ENCODE assay signal across 16 cellular contexts in genomic region chr2:19102696-19103403, GRCh38.
DNase-seq lines count a peak whose midpoint lies in the region; ATAC-seq and TF ChIP-seq lines count a peak whose summit lies in the region.
"Had no signal": no experiment of that assay in that cellular context is flagged by ENCODE, and none has a peak within 500 bp of the region (broad histone marks: within the 10 kb centered on the region; RNA-seq: fewer than 3 reads in every experiment).

No MANE protein-coding gene starts in this region.

- no peak overlapping the region for H2BK15ac ChIP-seq in mesenchymal stem cell (ENCODE audit: low read depth, poor library complexity, severe bottlenecking)

- H3K36me3 ChIP-seq in breast epithelium (no peaks in the 10 kb centered on the region), mesenchymal stem cell (ENCODE audit: control insufficient read depth in 1 of 2, insufficient read depth in 2 of 2, low read depth in 1 of 2, low read length in 2 of 2) (no peaks in the 10 kb centered on the region)
- H3K36me3 ChIP-seq: BLaER1 had no signal

- no peak overlapping the region for H4K91ac ChIP-seq in mesenchymal stem cell (ENCODE audit: low read length)

- H4K8ac ChIP-seq in mesenchymal stem cell (ENCODE audit: low read length): no peak overlapping the region

- H3K79me1 ChIP-seq in mesenchymal stem cell (replicated peaks; ENCODE audit: low read length, poor library complexity, severe bottlenecking): no peaks in the 10 kb centered on the region

- no peaks in the 10 kb centered on the region for H3K36me3 Mint-ChIP-seq in chondrocyte (ENCODE audit: low read depth)
- H3K36me3 Mint-ChIP-seq: CD4-positive, CD25-positive, alpha-beta regulatory T cell had no signal

- H3K27ac Mint-ChIP-seq in chondrocyte (ENCODE audit: unreplicated experiment): peak overlapping the region; percentile 68
- H3K27ac Mint-ChIP-seq: CD4-positive, CD25-positive, alpha-beta regulatory T cell had no signal

- H3K4ac ChIP-seq in mesenchymal stem cell (ENCODE audit: low read depth in 1 of 2, low read length in 2 of 2): no peak overlapping the region

- no peak overlapping the region for H2BK120ac ChIP-seq in mesenchymal stem cell (ENCODE audit: low read depth, low read length)

- H3K4me1 Mint-ChIP-seq in chondrocyte (ENCODE audit: low read depth): peaks cover 10% of the 10 kb centered on the region
- H3K4me1 Mint-ChIP-seq: CD4-positive, CD25-positive, alpha-beta regulatory T cell had no signal

- no peak overlapping the region for H2BK5ac ChIP-seq in mesenchymal stem cell (ENCODE audit: low read depth, low read length, poor library complexity, severe bottlenecking)

- H3K4me1 ChIP-seq in breast epithelium (no peaks in the 10 kb centered on the region), mesenchymal stem cell (ENCODE audit: control insufficient read depth, insufficient read depth, low read depth, low read length) (peaks cover 4% of the 10 kb centered on the region)

- peak; percentile 26 to 82 for DNase-seq in T47D (ENCODE audit: low read depth in 1 of 2, low spot score in 1 of 2)
- DNase-seq in breast epithelium (ENCODE audit: low spot score in 2 of 2): no peak
- no peak for DNase-seq in chondrocyte (ENCODE audit: low spot score)
- no peak for DNase-seq in mesenchymal stem cell
- DNase-seq in stimulated activated CD4-positive, alpha-beta T cell treated with anti-CD3 and anti-CD28 coated beads, Interleukin-1b, Interleukin-23, amount 100 ng/mL, for 48 hours: no peak
- no peak for DNase-seq in activated CD8-positive, alpha-beta memory T cell treated with anti-CD3 and anti-CD28 coated beads for 24 hours
- DNase-seq: AML-193; CD4-positive, CD25-positive, alpha-beta regulatory T cell; DMS53; GF-D8; GOT3; H9 had no signal

- no peak for ATAC-seq in HG02571 (IDR thresholded peaks at IDR 0.05; ENCODE audit: unreplicated experiment)
- ATAC-seq in GM21576 (IDR thresholded peaks at IDR 0.05; ENCODE audit: unreplicated experiment): no peak

- no peak overlapping the region for H2AFZ ChIP-seq in mesenchymal stem cell (ENCODE audit: low read depth, low read length)

- no peak overlapping the region for H3K9ac ChIP-seq in mesenchymal stem cell (ENCODE audit: low read length)
- H3K9ac ChIP-seq: BLaER1 had no signal

- no peaks in the 10 kb centered on the region for H3K9me3 Mint-ChIP-seq in chondrocyte (ENCODE audit: low read depth)
- H3K9me3 Mint-ChIP-seq: H9 had no signal

- in situ Hi-C loops in T47D (cut with HindIII; ENCODE audit: low pct_unique_long_range_greater_than_20kb, low sequenced_read_pairs): no loop called here

- no peak for TF ChIP-seq CTCF in breast epithelium (IDR thresholded peaks at IDR 0.05)
- TF ChIP-seq CTCF in chondrocyte (IDR thresholded peaks at IDR 0.05): no peak

- H3K27me3 ChIP-seq in breast epithelium (no peaks in the 10 kb centered on the region), mesenchymal stem cell (ENCODE audit: control insufficient read depth in 1 of 2, insufficient read depth in 1 of 2, low read length in 2 of 2) (no peaks in the 10 kb centered on the region)
- H3K27me3 ChIP-seq: BLaER1 had no signal

- H3K23ac ChIP-seq in mesenchymal stem cell (ENCODE audit: low read length in 2 of 2): no peak overlapping the region

- no peaks in the 10 kb centered on the region for H3K9me3 ChIP-seq in breast epithelium
- no peaks in the 10 kb centered on the region for H3K9me3 ChIP-seq in mesenchymal stem cell (ENCODE audit: control insufficient read depth, low read length)
- H3K9me3 ChIP-seq: BLaER1 had no signal

- H3K27ac ChIP-seq in breast epithelium (no peak overlapping the region), mesenchymal stem cell (ENCODE audit: low read length, poor library complexity, severe bottlenecking) (peak overlapping the region; percentile 21)
- H3K27ac ChIP-seq: 22Rv1, BLaER1 had no signal

- H2BK12ac ChIP-seq in mesenchymal stem cell (ENCODE audit: low read length in 2 of 2): no peak overlapping the region

- 85% methylated on average over 3 of the region's 4 CpGs for WGBS in mesenchymal stem cell

- H2AK5ac ChIP-seq in mesenchymal stem cell (ENCODE audit: low read length, severe bottlenecking): no peak overlapping the region

- TF ChIP-seq POLR2A in breast epithelium (IDR thresholded peaks at IDR 0.05): no peak

- H3K4me3 Mint-ChIP-seq in chondrocyte (ENCODE audit: unreplicated experiment): no peak overlapping the region
- H3K4me3 Mint-ChIP-seq: CD4-positive, CD25-positive, alpha-beta regulatory T cell; H9 had no signal

- H3K4me3 ChIP-seq in breast epithelium (no peak overlapping the region), mesenchymal stem cell (ENCODE audit: insufficient read depth in 1 of 2, low read depth in 1 of 2, low read length in 2 of 2) (no peak overlapping the region)
- H3K4me3 ChIP-seq: BLaER1 had no signal

- no peak overlapping the region for H3K18ac ChIP-seq in mesenchymal stem cell (ENCODE audit: low read depth in 1 of 2, low read length in 2 of 2)

- no peak overlapping the region for H3K14ac ChIP-seq in mesenchymal stem cell (ENCODE audit: low read length in 2 of 2)

- intact Hi-C loops in breast epithelium (cut with DNase I; ENCODE audit: low total_unique reads): no loop called here

- H3K27me3 Mint-ChIP-seq in chondrocyte (ENCODE audit: low read depth): peaks cover 2% of the 10 kb centered on the region

- H3K4me2 ChIP-seq in mesenchymal stem cell (ENCODE audit: low read length, poor library complexity, severe bottlenecking): no peak overlapping the region
- H3K4me2 ChIP-seq: BLaER1 had no signal

Comparison
In these comparisons a context has a peak if more than half of its experiments do, and no peak if none do; other contexts are left out.
1. DNase-seq: peak in T47D (2 of 2); none in breast epithelium (0 of 2), chondrocyte (single experiment), mesenchymal stem cell (single experiment), stimulated activated CD4-positive, alpha-beta T cell treated with anti-CD3 and anti-CD28 coated beads, Interleukin-1b, Interleukin-23, amount 100 ng/mL, for 48 hours (single experiment) and activated CD8-positive, alpha-beta memory T cell treated with anti-CD3 and anti-CD28 coated beads for 24 hours (single experiment).